ENCODE assay signal across 8 cellular contexts in the genomic region with DNA sequence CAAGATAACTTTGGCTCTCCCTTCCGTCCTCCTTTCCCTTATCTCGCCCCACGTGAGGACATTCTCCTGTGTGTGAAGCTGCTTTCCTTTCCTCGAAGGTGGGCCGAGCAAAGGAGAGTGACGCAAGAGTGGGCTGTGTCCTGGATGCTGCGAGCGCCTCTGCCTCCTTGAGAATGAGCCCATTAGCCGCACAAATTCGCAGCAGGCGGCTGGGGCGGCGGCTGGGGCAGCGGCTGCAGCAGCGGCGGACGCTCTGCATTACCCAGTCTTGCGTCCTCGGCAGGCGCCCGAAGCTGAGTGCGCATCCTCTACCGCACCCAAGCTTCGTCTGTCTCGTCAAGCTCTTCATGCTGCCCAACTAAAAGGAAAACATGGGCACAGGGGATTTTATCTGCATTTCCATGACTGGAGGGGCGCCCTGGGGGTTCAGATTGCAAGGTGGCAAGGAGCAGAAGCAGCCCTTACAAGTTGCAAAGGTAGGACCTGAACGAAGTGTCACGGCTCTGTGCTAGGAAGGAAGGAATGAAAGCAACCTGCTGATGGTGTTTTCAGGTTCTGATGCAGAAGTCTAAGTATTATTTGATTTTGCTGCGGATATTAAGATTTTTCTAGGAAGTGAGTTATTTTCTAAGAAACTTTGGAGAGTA. TPM values are rescaled to one million over a fixed set of nuclear protein-coding genes. Genes with fewer than 3 reads are reported as not detected.
A peak's percentile ranks its signal among the peaks of the same experiment; 100 is the strongest.
DNase-seq lines count a peak whose midpoint lies in the region; ATAC-seq, FAIRE-seq and TF ChIP-seq lines count a peak whose summit lies in the region.

A gene with protein sequence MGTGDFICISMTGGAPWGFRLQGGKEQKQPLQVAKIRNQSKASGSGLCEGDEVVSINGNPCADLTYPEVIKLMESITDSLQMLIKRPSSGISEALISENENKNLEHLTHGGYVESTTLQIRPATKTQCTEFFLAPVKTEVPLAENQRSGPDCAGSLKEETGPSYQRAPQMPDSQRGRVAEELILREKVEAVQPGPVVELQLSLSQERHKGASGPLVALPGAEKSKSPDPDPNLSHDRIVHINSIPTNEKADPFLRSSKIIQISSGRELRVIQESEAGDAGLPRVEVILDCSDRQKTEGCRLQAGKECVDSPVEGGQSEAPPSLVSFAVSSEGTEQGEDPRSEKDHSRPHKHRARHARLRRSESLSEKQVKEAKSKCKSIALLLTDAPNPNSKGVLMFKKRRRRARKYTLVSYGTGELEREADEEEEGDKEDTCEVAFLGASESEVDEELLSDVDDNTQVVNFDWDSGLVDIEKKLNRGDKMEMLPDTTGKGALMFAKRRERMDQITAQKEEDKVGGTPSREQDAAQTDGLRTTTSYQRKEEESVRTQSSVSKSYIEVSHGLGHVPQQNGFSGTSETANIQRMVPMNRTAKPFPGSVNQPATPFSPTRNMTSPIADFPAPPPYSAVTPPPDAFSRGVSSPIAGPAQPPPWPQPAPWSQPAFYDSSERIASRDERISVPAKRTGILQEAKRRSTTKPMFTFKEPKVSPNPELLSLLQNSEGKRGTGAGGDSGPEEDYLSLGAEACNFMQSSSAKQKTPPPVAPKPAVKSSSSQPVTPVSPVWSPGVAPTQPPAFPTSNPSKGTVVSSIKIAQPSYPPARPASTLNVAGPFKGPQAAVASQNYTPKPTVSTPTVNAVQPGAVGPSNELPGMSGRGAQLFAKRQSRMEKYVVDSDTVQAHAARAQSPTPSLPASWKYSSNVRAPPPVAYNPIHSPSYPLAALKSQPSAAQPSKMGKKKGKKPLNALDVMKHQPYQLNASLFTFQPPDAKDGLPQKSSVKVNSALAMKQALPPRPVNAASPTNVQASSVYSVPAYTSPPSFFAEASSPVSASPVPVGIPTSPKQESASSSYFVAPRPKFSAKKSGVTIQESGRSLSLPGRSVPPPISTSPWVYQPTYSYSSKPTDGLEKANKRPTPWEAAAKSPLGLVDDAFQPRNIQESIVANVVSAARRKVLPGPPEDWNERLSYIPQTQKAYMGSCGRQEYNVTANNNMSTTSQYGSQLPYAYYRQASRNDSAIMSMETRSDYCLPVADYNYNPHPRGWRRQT (plus strand): TSS at position 189 of the 647 bp plus-strand sequence. CDS start 183 bp downstream, at position 372.

- H3K27me3 Mint-ChIP-seq in CD8-positive, alpha-beta memory T cell = peaks cover 31 to 63% of the 10 kb centered on the region in 2 donors

- 0 to 2% (median 0%) methylated on average over 28 to 29 of the region's 29 CpGs for WGBS in ovary, 3 donors

- CTCF ChIA-PET in CD8-positive, alpha-beta memory T cell (lab: Charles Lee) = no interaction called here

- peaks cover 14% of the 10 kb centered on the region for H3K27me3 ChIP-seq in CD8-positive, alpha-beta memory T cell (ENCODE audit: insufficient read depth, low read length, poor library complexity, severe bottlenecking)
- H3K27me3 ChIP-seq in left ventricle myocardium inferior (ENCODE audit: low read depth) = no peaks in the 10 kb centered on the region
- H3K27me3 ChIP-seq in ovary = no peaks in the 10 kb centered on the region

- peaks cover 7% of the 10 kb centered on the region for H3K4me1 ChIP-seq in CD8-positive, alpha-beta memory T cell (ENCODE audit: insufficient read depth, low read length)
- H3K4me1 ChIP-seq in left ventricle myocardium inferior (peaks cover 31% of the 10 kb centered on the region), ovary (ENCODE audit: insufficient read depth) (peaks cover 1% of the 10 kb centered on the region)

- TF ChIP-seq EP300 in ovary (IDR thresholded peaks at IDR 0.05) = no peak

- H3K27ac Mint-ChIP-seq in CD8-positive, alpha-beta memory T cell = peak within 1 kb of the TSS in 1 of 8 donors; percentile 40

- peak within 1 kb of the TSS in 6 of 7 donors; percentile 59 to 85 (median 80) for H3K4me3 Mint-ChIP-seq in CD8-positive, alpha-beta memory T cell

- H3K36me3 ChIP-seq in CD8-positive, alpha-beta memory T cell (ENCODE audit: insufficient read depth, low read length) = no peaks in the 10 kb centered on the region
- H3K36me3 ChIP-seq in left ventricle myocardium inferior (no peaks in the 10 kb centered on the region), ovary (no peaks in the 10 kb centered on the region)

- H3K9me3 ChIP-seq in CD8-positive, alpha-beta memory T cell (ENCODE audit: low read length) = no peaks in the 10 kb centered on the region
- H3K9me3 ChIP-seq in left ventricle myocardium inferior (replicated peaks) = no peaks in the 10 kb centered on the region
- no peaks in the 10 kb centered on the region for H3K9me3 ChIP-seq in ovary

- POLR2A ChIA-PET in CD8-positive, alpha-beta memory T cell (lab: Charles Lee) = no interaction called here

- H3K9me3 Mint-ChIP-seq in CD8-positive, alpha-beta memory T cell = no peaks in the 10 kb centered on the region

- no peaks in the 10 kb centered on the region for H3K36me3 Mint-ChIP-seq in CD8-positive, alpha-beta memory T cell

- TF ChIP-seq CTCF in left ventricle myocardium inferior (IDR thresholded peaks at IDR 0.05; ENCODE audit: borderline replicate concordance) (no peak), ovary (IDR thresholded peaks at IDR 0.05) (no peak)

- peak in 4 of 5 donors; percentile 1 to 47 (median 6) for DNase-seq in CD8-positive, alpha-beta memory T cell
- DNase-seq in HPDE6-E6E7 (ENCODE audit: extremely low spot score) (peak; percentile 51), RCC 7860 (ENCODE audit: low spot score) (peak; percentile 40), amniotic epithelial cell (ENCODE audit: low read depth) (peak; percentile 89), left ventricle myocardium inferior (peak; percentile 86), ovary (peak; percentile 91 to 94 (median 92))

- FAIRE-seq in RCC 7860 (lab: Jason Lieb, UNC) = no peak

- H3K27ac ChIP-seq in CD8-positive, alpha-beta memory T cell (ENCODE audit: low read depth, low read length) = no peak within 1 kb of the TSS
- peak within 1 kb of the TSS; percentile 88 for H3K27ac ChIP-seq in left ventricle myocardium inferior (replicated peaks)
- peak within 1 kb of the TSS; percentile 16 to 71 for H3K27ac ChIP-seq in ovary

- peaks cover 12 to 20% (median 19%) of the 10 kb centered on the region in 3 donors for H3K4me1 Mint-ChIP-seq in CD8-positive, alpha-beta memory T cell

- peak within 1 kb of the TSS; percentile 34 for H3K4me3 ChIP-seq in CD8-positive, alpha-beta memory T cell (ENCODE audit: low read length)
- H3K4me3 ChIP-seq in left ventricle myocardium inferior (peak within 1 kb of the TSS; percentile 72), ovary (peak within 1 kb of the TSS; percentile 66)

- intact Hi-C loops in left ventricle myocardium inferior (cut with micrococcal nuclease) (loop anchor here (5.0 kb wide), 1 partner anchor 146 kb away; no protein-coding TSS in a partner anchor), ovary (cut with DNase I) (loop anchor here (10.0 kb wide), 3 partner anchors 54 to 144 kb away; a partner anchor contains a TSS)

- TF ChIP-seq POLR2A in ovary (IDR thresholded peaks at IDR 0.05) = peak; percentile 92

- ATAC-seq in GM21390 (IDR thresholded peaks at IDR 0.05; ENCODE audit: unreplicated experiment) (peak; percentile 87), HG03280 (IDR thresholded peaks at IDR 0.05; ENCODE audit: unreplicated experiment) (no peak)

RNA-seq across cellular contexts. Expression of the gene that starts here (rescaled TPM):
- total RNA-seq in CD8-positive, alpha-beta memory T cell = under 1 TPM; 0.16 to 0.22 TPM
- 0.21 TPM for polyA plus RNA-seq in CD8-positive, alpha-beta memory T cell
- total RNA-seq in left ventricle myocardium inferior (239 TPM), ovary (100 to 1,000 TPM in 5 of 7 donors, 10 to 100 TPM in 2; 61.9 to 265 (median 165) TPM)
- 100 to 1,000 TPM in 1 of 2 donors, 10 to 100 TPM in 1; 54.8 to 121 TPM for polyA plus RNA-seq in ovary

Comparison
In these comparisons a context has a peak if more than half of its experiments do, and no peak if none do; other contexts are left out.
1. RNA of the gene that starts here (total RNA-seq): 239 TPM in left ventricle myocardium inferior (single experiment) and 61.9 to 265 TPM in ovary; 0.16 to 0.22 TPM in CD8-positive, alpha-beta memory T cell; every median in the first group is over 10 times any median in the second.
2. RNA of the gene that starts here (polyA plus RNA-seq): 54.8 to 121 TPM in ovary; 0.21 TPM in CD8-positive, alpha-beta memory T cell (single experiment); every median in the first group is over 10 times any median in the second.
3. Peak in DNase-seq and H3K4me3 ChIP-seq in CD8-positive, alpha-beta memory T cell; RNA of the gene not detected or under 1 TPM.
4. DNase-seq: peak in every context shown above with its lines; median percentile 92 in ovary; 89 in amniotic epithelial cell; 86 in left ventricle myocardium inferior; 51 in HPDE6-E6E7; 40 in RCC 7860; 6 in CD8-positive, alpha-beta memory T cell.
5. Peak in every context shown above with its lines, with median percentiles within 50 percentile points of each other: H3K4me3 ChIP-seq.